In genomic region chr6:164439331-164439730, GRCh38 we compare ENCODE assay signal across 39 cellular contexts.
"Had no signal": no experiment of that assay in that cellular context is flagged by ENCODE, and none has a peak within 500 bp of the region (broad histone marks: within the 10 kb centered on the region; RNA-seq: fewer than 3 reads in every experiment).

No MANE protein-coding gene starts in this region.

- H3K9me3 ChIP-seq: adrenal gland, ascending aorta had no signal

- H3K4me1 Mint-ChIP-seq: activated naive CD4-positive, alpha-beta T cell treated with anti-CD3 and anti-CD28 coated beads, Interleukin-2, amount 10 ng/mL, durations not matched to agents 7 days and 5 days; activated naive CD4-positive, alpha-beta T cell treated with anti-CD3 and anti-CD28 coated beads, Interleukin-2, amount 50 U/mL, for 24 hours; activated naive CD8-positive, alpha-beta T cell treated with anti-CD3 and anti-CD28 coated beads for 36 hours; activated naive CD8-positive, alpha-beta T cell treated with anti-CD3 and anti-CD28 coated beads, Interleukin-2, amount 10 ng/mL, durations not matched to agents 7 days and 5 days; activated naive CD8-positive, alpha-beta T cell treated with anti-CD3 and anti-CD28 coated beads, Interleukin-2, amount 50 U/mL, for 24 hours; activated T-helper 17 cell treated with anti-CD3 and anti-CD28 coated beads, Interleukin-2, amount 50 U/mL, for 72 hours; brain; central memory CD8-positive, alpha-beta T cell had no signal

- H3K4me1 ChIP-seq: adrenal gland, ascending aorta, body of pancreas, breast epithelium had no signal

- ATAC-seq: activated naive CD4-positive, alpha-beta T cell treated with anti-CD3 and anti-CD28 coated beads, Interleukin-2, amount 50 U/mL, for 72 hours; activated naive CD8-positive, alpha-beta T cell treated with anti-CD3 and anti-CD28 coated beads, Interleukin-2, amount 50 U/mL, for 24 hours; activated T-cell treated with anti-CD3 and anti-CD28 coated beads, Interleukin-2, amount 50 U/mL, for 4 hours; activated T-cell treated with anti-CD3 and anti-CD28 coated beads, Interleukin-2, amount 50 U/mL, for 72 hours; activated T-helper 17 cell treated with anti-CD3 and anti-CD28 coated beads, Interleukin-2, amount 50 U/mL, for 72 hours; body of pancreas had no signal

- H3K4me3 ChIP-seq: adrenal gland, ascending aorta, body of pancreas, breast epithelium, cardiac muscle cell had no signal

- H3K27me3 ChIP-seq: adrenal gland, ascending aorta, body of pancreas, brain microvascular endothelial cell, breast epithelium, cardiac muscle cell had no signal

- H3K27me3 Mint-ChIP-seq: activated naive CD4-positive, alpha-beta T cell treated with anti-CD3 and anti-CD28 coated beads, Interleukin-2, amount 10 ng/mL, durations not matched to agents 7 days and 5 days; activated naive CD4-positive, alpha-beta T cell treated with anti-CD3 and anti-CD28 coated beads, Interleukin-2, amount 50 U/mL, for 24 hours; activated naive CD8-positive, alpha-beta T cell; activated naive CD8-positive, alpha-beta T cell treated with anti-CD3 and anti-CD28 coated beads for 36 hours; activated naive CD8-positive, alpha-beta T cell treated with anti-CD3 and anti-CD28 coated beads, Interleukin-2, amount 10 ng/mL, durations not matched to agents 7 days and 5 days; activated naive CD8-positive, alpha-beta T cell treated with anti-CD3 and anti-CD28 coated beads, Interleukin-2, amount 50 U/mL, for 24 hours; activated T-cell treated with anti-CD3 and anti-CD28 coated beads, Interleukin-2, amount 50 U/mL, for 24 hours; brain; central memory CD8-positive, alpha-beta T cell had no signal

- H3K27ac Mint-ChIP-seq: activated naive CD4-positive, alpha-beta T cell treated with anti-CD3 and anti-CD28 coated beads for 36 hours; activated naive CD4-positive, alpha-beta T cell treated with anti-CD3 and anti-CD28 coated beads, Interleukin-2, amount 10 ng/mL, durations not matched to agents 7 days and 5 days; activated naive CD4-positive, alpha-beta T cell treated with anti-CD3 and anti-CD28 coated beads, Interleukin-2, amount 50 U/mL, for 24 hours; activated naive CD4-positive, alpha-beta T cell treated with anti-CD3 and anti-CD28 coated beads, Interleukin-2, amount 50 U/mL, for 72 hours; activated naive CD8-positive, alpha-beta T cell; activated naive CD8-positive, alpha-beta T cell treated with anti-CD3 and anti-CD28 coated beads for 36 hours; activated naive CD8-positive, alpha-beta T cell treated with anti-CD3 and anti-CD28 coated beads, Interleukin-2, amount 10 ng/mL, durations not matched to agents 7 days and 5 days; activated naive CD8-positive, alpha-beta T cell treated with anti-CD3 and anti-CD28 coated beads, Interleukin-2, amount 50 U/mL, for 24 hours; activated T-cell treated with anti-CD3 and anti-CD28 coated beads, Interleukin-2, amount 50 U/mL, for 24 hours; activated T-cell treated with anti-CD3 and anti-CD28 coated beads, Interleukin-2, amount 50 U/mL, for 72 hours; activated T-helper 1 cell treated with anti-CD3 and anti-CD28 coated beads, Interleukin-12 subunit alpha, Interleukin-12 subunit beta, Interleukin-2, Interleukin-4 antibody, amounts not matched to agents 30 ng/mL and 10 ng/mL and 1 ng/mL, durations not matched to agents 14 hours and 24 hours and 36 hours; activated T-helper 17 cell treated with anti-CD3 and anti-CD28 coated beads, Interleukin-2, amount 50 U/mL, for 72 hours; activated T-helper 2 cell treated with anti-CD3 and anti-CD28 coated beads, Interferon-gamma antibody, Interleukin-2, Interleukin-4, amounts not matched to agents 10 μg/mL and 5 μg/mL and 100 μg/mL, durations not matched to agents 14 hours and 24 hours and 36 hours; brain had no signal

- DNase-seq: activated effector memory CD4-positive, alpha-beta T cell treated with anti-CD3 and anti-CD28 coated beads, Interleukin-2, amount 50 U/mL, for 16 hours; activated effector memory CD4-positive, alpha-beta T cell treated with Interleukin-2 at 50 U/mL for 16 hours; activated gamma-delta T cell; activated gamma-delta T cell treated with Interleukin-2 at 50 U/mL for 16 hours; activated naive CD4-positive, alpha-beta T cell; activated naive CD4-positive, alpha-beta T cell treated with anti-CD3 and anti-CD28 coated beads for 36 hours; activated naive CD4-positive, alpha-beta T cell treated with anti-CD3 and anti-CD28 coated beads, Interleukin-2, amount 10 ng/mL, durations not matched to agents 7 days and 5 days; activated naive CD4-positive, alpha-beta T cell treated with anti-CD3 and anti-CD28 coated beads, Interleukin-2, amount 50 U/mL, for 16 hours; activated naive CD4-positive, alpha-beta T cell treated with Interleukin-2 at 50 U/mL for 16 hours; activated naive CD8-positive, alpha-beta T cell treated with anti-CD3 and anti-CD28 coated beads for 36 hours; activated naive CD8-positive, alpha-beta T cell treated with anti-CD3 and anti-CD28 coated beads, Interleukin-2, amount 10 ng/mL, durations not matched to agents 7 days and 5 days; activated naive CD8-positive, alpha-beta T cell treated with anti-CD3 and anti-CD28 coated beads, Interleukin-2, amount 50 U/mL, for 24 hours; activated T-cell treated with anti-CD3 and anti-CD28 coated beads, Interleukin-2, amount 50 U/mL, for 1 hour; activated T-cell treated with anti-CD3 and anti-CD28 coated beads, Interleukin-2, amount 50 U/mL, for 24 hours; activated T-cell treated with anti-CD3 and anti-CD28 coated beads, Interleukin-2, amount 50 U/mL, for 4 hours; activated T-cell treated with anti-CD3 and anti-CD28 coated beads, Interleukin-2, amount 50 U/mL, for 48 hours; activated T-cell treated with anti-CD3 and anti-CD28 coated beads, Interleukin-2, amount 50 U/mL, for 72 hours; adrenal gland; amniotic stem cell; amygdala; anterior cingulate cortex; aorta; body of pancreas; brain microvascular endothelial cell; caudate nucleus; central memory CD4-positive, alpha-beta T cell; cerebellar nuclear complex had no signal

- H3K27ac ChIP-seq: adrenal gland, ascending aorta, body of pancreas, brain microvascular endothelial cell, breast epithelium, cardiac muscle cell had no signal

- H3K4me3 Mint-ChIP-seq: activated naive CD4-positive, alpha-beta T cell treated with anti-CD3 and anti-CD28 coated beads for 36 hours; activated naive CD4-positive, alpha-beta T cell treated with anti-CD3 and anti-CD28 coated beads, Interleukin-2, amount 10 ng/mL, durations not matched to agents 7 days and 5 days; activated naive CD4-positive, alpha-beta T cell treated with anti-CD3 and anti-CD28 coated beads, Interleukin-2, amount 50 U/mL, for 24 hours; activated naive CD8-positive, alpha-beta T cell; activated naive CD8-positive, alpha-beta T cell treated with anti-CD3 and anti-CD28 coated beads for 36 hours; activated naive CD8-positive, alpha-beta T cell treated with anti-CD3 and anti-CD28 coated beads, Interleukin-2, amount 10 ng/mL, durations not matched to agents 7 days and 5 days; activated naive CD8-positive, alpha-beta T cell treated with anti-CD3 and anti-CD28 coated beads, Interleukin-2, amount 50 U/mL, for 24 hours; activated T-cell treated with anti-CD3 and anti-CD28 coated beads, Interleukin-2, amount 50 U/mL, for 24 hours; activated T-cell treated with anti-CD3 and anti-CD28 coated beads, Interleukin-2, amount 50 U/mL, for 4 hours; activated T-cell treated with anti-CD3 and anti-CD28 coated beads, Interleukin-2, amount 50 U/mL, for 72 hours; activated T-helper 1 cell treated with anti-CD3 and anti-CD28 coated beads, Interleukin-12 subunit alpha, Interleukin-12 subunit beta, Interleukin-2, Interleukin-4 antibody, amounts not matched to agents 30 ng/mL and 10 ng/mL and 1 ng/mL, durations not matched to agents 14 hours and 24 hours and 36 hours; activated T-helper 17 cell treated with anti-CD3 and anti-CD28 coated beads, Interleukin-2, amount 50 U/mL, for 72 hours; brain; central memory CD8-positive, alpha-beta T cell had no signal

- FAIRE-seq: bronchial epithelial cell had no signal

- H3K36me3 Mint-ChIP-seq: activated naive CD4-positive, alpha-beta T cell treated with anti-CD3 and anti-CD28 coated beads, Interleukin-2, amount 10 ng/mL, durations not matched to agents 7 days and 5 days; activated naive CD4-positive, alpha-beta T cell treated with anti-CD3 and anti-CD28 coated beads, Interleukin-2, amount 50 U/mL, for 24 hours; activated naive CD8-positive, alpha-beta T cell; activated naive CD8-positive, alpha-beta T cell treated with anti-CD3 and anti-CD28 coated beads for 36 hours; activated naive CD8-positive, alpha-beta T cell treated with anti-CD3 and anti-CD28 coated beads, Interleukin-2, amount 10 ng/mL, durations not matched to agents 7 days and 5 days had no signal

- H3K36me3 ChIP-seq: adrenal gland, ascending aorta, brain microvascular endothelial cell, breast epithelium, cardiac muscle cell had no signal
